In genomic region chr13:107079423-107080099, GRCh38 we compare ENCODE assay signal across 1 cellular context.
TF ChIP-seq lines count a peak whose summit lies in the region.

No MANE protein-coding gene starts in this region.

TF ChIP-seq in SK-N-SH treated with all-trans-retinoic acid at 6 μM for 48 hours, 23 proteins besides CTCF, POLR2A, EP300 and RAD21 (continued from another document):
- no peak for TF ChIP-seq ZFP30 (CRISPR knock-in tag; IDR thresholded peaks at IDR 0.05)
- no peak for TF ChIP-seq ZNF70 (CRISPR knock-in tag; IDR thresholded peaks at IDR 0.05)
